32 cellular contexts compared by ENCODE assay signal in genomic region chr14:21721504-21721903, GRCh38. TPM values are rescaled to one million over a fixed set of nuclear protein-coding genes. Genes with fewer than 3 reads are reported as not detected.
"Had no signal": no experiment of that assay in that cellular context is flagged by ENCODE, and none has a peak within 500 bp of the region (broad histone marks: within the 10 kb centered on the region; RNA-seq: fewer than 3 reads in every experiment).

No MANE protein-coding gene starts in this region.

- DNase-seq: dorsolateral prefrontal cortex; effector CD4-positive, alpha-beta T cell; foreskin fibroblast; gastrocnemius medialis; head of caudate nucleus; mesenchymal stem cell; naive thymus-derived CD8-positive, alpha-beta T cell; nephron progenitor cell; nucleus accumbens; stimulated activated CD4-positive, alpha-beta T cell treated with anti-CD3 and anti-CD28 coated beads, Interleukin-12 subunit alpha, Interleukin-12 subunit beta, amount 100 ng/mL, for 4 hours; stimulated activated CD4-positive, alpha-beta T cell treated with anti-CD3 and anti-CD28 coated beads, Interleukin-1b, Interleukin-23, amount 100 ng/mL, for 48 hours; stimulated activated CD4-positive, alpha-beta T cell treated with anti-CD3 and anti-CD28 coated beads, Interleukin-4, amount 100 ng/mL, for 1 hour; stimulated activated CD8-positive, alpha-beta memory T cell treated with anti-CD3 and anti-CD28 coated beads, Interleukin-4, amount 100 ng/mL, for 48 hours; stimulated activated naive CD4-positive, alpha-beta T cell; stimulated activated naive CD8-positive, alpha-beta T cell treated with anti-CD3 and anti-CD28 coated beads, Interleukin-15, amount 100 ng/mL, for 72 hours; transverse colon had no signal

- H3K27ac Mint-ChIP-seq: mesothelial cell of epicardium; nephron progenitor cell; stimulated activated naive CD8-positive, alpha-beta T cell treated with anti-CD3 and anti-CD28 coated beads, Interleukin-15, amount 100 ng/mL, for 72 hours had no signal

- H3K27me3 ChIP-seq: gastrocnemius medialis, right atrium auricular region, vagina had no signal

- H3K9me3 ChIP-seq: gastrocnemius medialis, prostate gland, right atrium auricular region, suprapubic skin, transverse colon, vagina had no signal

- H3K27ac ChIP-seq: dorsolateral prefrontal cortex, epithelial cell of prostate, gastrocnemius medialis, prostate gland, right atrium auricular region, suprapubic skin, transverse colon, vagina had no signal

- H3K4me3 Mint-ChIP-seq: mesothelial cell of epicardium; nephron progenitor cell; stimulated activated naive CD8-positive, alpha-beta T cell treated with anti-CD3 and anti-CD28 coated beads, Interleukin-15, amount 100 ng/mL, for 72 hours had no signal

- H3K4me1 Mint-ChIP-seq: mesothelial cell of epicardium; nephron progenitor cell; stimulated activated naive CD8-positive, alpha-beta T cell treated with anti-CD3 and anti-CD28 coated beads, Interleukin-15, amount 100 ng/mL, for 72 hours had no signal

- H3K4me2 ChIP-seq: smooth muscle cell had no signal

- H3K36me3 Mint-ChIP-seq: mesothelial cell of epicardium; naive thymus-derived CD8-positive, alpha-beta T cell had no signal

- H3K36me3 ChIP-seq: gastrocnemius medialis, prostate gland, right atrium auricular region, suprapubic skin, transverse colon, vagina had no signal

- H3K4me3 ChIP-seq: dorsolateral prefrontal cortex, gastrocnemius medialis, prostate gland, right atrium auricular region, smooth muscle cell, suprapubic skin, transverse colon, vagina had no signal

- H3K4me1 ChIP-seq: gastrocnemius medialis, prostate gland, right atrium auricular region, suprapubic skin, vagina had no signal

- ATAC-seq: esophagus mucosa; gastrocnemius medialis; left lobe of liver; naive thymus-derived CD8-positive, alpha-beta T cell; sciatic nerve; stimulated activated naive CD8-positive, alpha-beta T cell treated with anti-CD3 and anti-CD28 coated beads, Interleukin-15, amount 100 ng/mL, for 72 hours had no signal

- H3K9me3 Mint-ChIP-seq: mesothelial cell of epicardium; naive thymus-derived CD8-positive, alpha-beta T cell; nephron progenitor cell; stimulated activated naive CD8-positive, alpha-beta T cell treated with anti-CD3 and anti-CD28 coated beads, Interleukin-15, amount 100 ng/mL, for 72 hours had no signal

RNA-seq across cellular contexts. Expression of gene OR4E1, which starts 47.9 kb away (rescaled TPM):
- total RNA-seq: dorsolateral prefrontal cortex, esophagus mucosa, gastrocnemius medialis, glomerular endothelial cell, left lobe of liver, liver, lung microvascular endothelial cell, mesothelial cell of epicardium, mucosa of gallbladder, osteocyte, prostate gland, right atrium auricular region, sciatic nerve, smooth muscle cell, suprapubic skin, transverse colon, ureter, vagina had no signal
